ENCODE assay signal across 8 cellular contexts in the genomic region with DNA sequence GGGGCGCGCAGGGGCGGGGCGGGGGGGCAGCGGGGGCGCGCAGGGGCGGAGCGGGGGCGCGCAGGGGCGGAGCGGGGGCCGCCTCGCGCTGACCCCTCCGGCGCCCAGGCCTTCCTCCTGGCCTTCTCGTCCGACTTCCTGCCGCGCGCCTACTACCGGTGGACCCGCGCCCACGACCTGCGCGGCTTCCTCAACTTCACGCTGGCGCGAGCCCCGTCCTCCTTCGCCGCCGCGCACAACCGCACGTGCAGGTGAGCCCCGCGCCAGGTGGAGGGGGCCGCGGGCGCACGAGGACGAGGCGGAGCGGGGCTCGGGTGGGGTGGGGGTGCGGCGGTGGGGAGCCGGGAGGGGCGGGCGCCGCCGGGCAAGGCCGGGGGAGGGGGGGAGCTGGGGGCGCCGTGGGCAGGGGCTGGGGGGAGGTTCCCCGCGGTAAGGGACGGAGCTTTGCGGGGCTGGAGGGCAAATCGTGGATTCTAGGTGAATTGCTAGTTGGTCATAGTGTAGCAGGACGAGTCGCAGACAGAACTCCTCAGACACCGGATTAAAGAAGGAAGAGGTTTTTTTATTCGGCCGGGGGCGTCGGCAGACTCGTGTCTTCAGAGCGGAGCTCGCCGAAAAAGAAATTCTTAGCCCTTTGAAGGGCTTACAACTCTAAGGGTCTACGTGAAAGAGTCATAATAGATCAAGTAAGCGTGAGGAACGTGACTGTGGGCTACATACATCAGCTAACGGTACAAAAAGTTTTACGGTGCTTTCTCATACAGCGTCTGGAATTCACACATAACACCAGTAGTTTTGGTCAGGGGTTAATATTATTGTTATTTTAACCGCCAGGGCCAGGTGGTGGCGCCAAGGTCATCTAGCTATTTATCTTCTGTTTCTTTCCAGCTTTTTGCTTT. TPM values are rescaled to one million over a fixed set of nuclear protein-coding genes. Genes with fewer than 3 reads are reported as not detected.
DNase-seq lines count a peak whose midpoint lies in the region; ATAC-seq and TF ChIP-seq lines count a peak whose summit lies in the region.

No MANE protein-coding gene starts in this region.

- H3K9me3 ChIP-seq in BLaER1 treated with 17β-estradiol and CSF1 and Interleukin-3, amounts not matched to agents 10 nM and 100 nM (replicated peaks in 1 of 11) = no peaks in the 10 kb centered on the region
- no peaks in the 10 kb centered on the region for H3K9me3 ChIP-seq in H9 (ENCODE audit: control insufficient read depth, low read depth, low read length)
- no peaks in the 10 kb centered on the region for H3K9me3 ChIP-seq in adipocyte (ENCODE audit: control insufficient read depth, low read length)
- H3K9me3 ChIP-seq in right atrium auricular region = no peaks in the 10 kb centered on the region

- H3K27ac ChIP-seq in BLaER1 treated with 17β-estradiol and CSF1 and Interleukin-3, amounts not matched to agents 10 nM and 100 nM = peak overlapping the region in 4 of 11 experiments; percentile 21 to 49 (median 38); a peak in 3 of 22 replicates
- H3K27ac ChIP-seq in H9 (ENCODE audit: insufficient read length, low read depth, low read length) = no peak overlapping the region
- H3K27ac ChIP-seq in RWPE1 = peak overlapping the region; percentile 63
- H3K27ac ChIP-seq in right atrium auricular region = peak overlapping the region; percentile 76 to 80

- POLR2A ChIA-PET in RWPE1 (lab: Yijun Ruan, JAX; ENCODE audit: low non-redundant PET) = no interaction called here

- H3K4me2 ChIP-seq in BLaER1 treated with 17β-estradiol and CSF1 and Interleukin-3, amounts not matched to agents 10 nM and 100 nM = peak overlapping the region; percentile 85 to 99 (median 96)
- peak overlapping the region; percentile 80 for H3K4me2 ChIP-seq in H9 (ENCODE audit: insufficient read depth, insufficient read length, low read length)

- no peak overlapping the region for H2BK12ac ChIP-seq in H9 (ENCODE audit: insufficient read length, low read depth, low read length)

- CTCF ChIA-PET in RWPE1 (lab: Yijun Ruan, JAX) = interaction anchor here (0.7 to 1.0 kb wide), 3 partner anchors 304 to 367 kb away, joined by 3 read pairs; no protein-coding TSS in a partner anchor

- no peak overlapping the region for H2BK5ac ChIP-seq in H9 (ENCODE audit: insufficient read length, low read length)

- H3K4me3 Mint-ChIP-seq in H9 = peak overlapping the region; percentile 78 to 94

- H2BK15ac ChIP-seq in H9 (ENCODE audit: low read depth, low read length) = no peak overlapping the region

- H3K23me2 ChIP-seq in H9 (ENCODE audit: insufficient read length, low read depth, low read length, poor library complexity, severe bottlenecking) = peaks cover 10% of the 10 kb centered on the region

- H2AFZ ChIP-seq in H9 (ENCODE audit: low read length) = no peak overlapping the region

- peaks cover 19 to 37% of the 10 kb centered on the region in 2 experiments for H3K4me1 Mint-ChIP-seq in H9

- no peak overlapping the region for H4K8ac ChIP-seq in H9 (replicated peaks; ENCODE audit: insufficient read length, low read depth, low read length)

- no CpG with 5 or more reads among the region's 83 CpGs for WGBS in H9 (ENCODE audit: extremely low coverage, insufficient read length, low lambda C conversion rate)

- no peaks in the 10 kb centered on the region; a peak in 1 of 22 replicates for H3K36me3 ChIP-seq in BLaER1 treated with 17β-estradiol and CSF1 and Interleukin-3, amounts not matched to agents 10 nM and 100 nM
- no peaks in the 10 kb centered on the region for H3K36me3 ChIP-seq in adipocyte (ENCODE audit: control insufficient read depth, insufficient read depth, low read length, severe bottlenecking)
- no peaks in the 10 kb centered on the region for H3K36me3 ChIP-seq in right atrium auricular region

- H3K4me3 ChIP-seq in BLaER1 treated with 17β-estradiol and CSF1 and Interleukin-3, amounts not matched to agents 10 nM and 100 nM = peak overlapping the region; percentile 57 to 74 (median 64)
- H3K4me3 ChIP-seq in adipocyte (ENCODE audit: low read length) = peak overlapping the region; percentile 80
- H3K4me3 ChIP-seq in right atrium auricular region = peak overlapping the region; percentile 55 to 75
- H3K4me3 ChIP-seq in retinal pigment epithelial cell (ENCODE audit: low read length) = peak overlapping the region; percentile 50

- TF ChIP-seq CTCF in H9 (conservative IDR thresholded peaks at IDR 0.05) (peak; percentile 32; the same call in 2 of the 3 replicates), RWPE1 (conservative IDR thresholded peaks at IDR 0.05; ENCODE audit: low read depth) (peak; percentile 26; the same call in 1 of the 2 replicates), right atrium auricular region (IDR thresholded peaks at IDR 0.05) (peak in 1 of 2 donors; percentile 32), retinal pigment epithelial cell (conservative IDR thresholded peaks at IDR 0.05; ENCODE audit: low read depth, low read length) (peak; percentile 9)

- H3K36me3 Mint-ChIP-seq in H9 (ENCODE audit: insufficient read depth in 1 of 3, low read depth in 3 of 3) = peaks cover 0 to 4% (median 2%) of the 10 kb centered on the region in 3 experiments; a peak in 2 of 7 replicates

- peaks cover 0 to 46% (median under 1%) of the 10 kb centered on the region in 11 experiments; a peak in 8 of 22 replicates for H4K20me1 ChIP-seq in BLaER1 treated with 17β-estradiol and CSF1 and Interleukin-3, amounts not matched to agents 10 nM and 100 nM
- peaks cover 2% of the 10 kb centered on the region for H4K20me1 ChIP-seq in H9 (ENCODE audit: control insufficient read depth, insufficient read depth, insufficient read length)

- DNase-seq in H9 (peak; percentile 77), RWPE1 (ENCODE audit: low spot score) (no peak), adipocyte (ENCODE audit: low read depth) (peak; percentile 71), right atrium auricular region (ENCODE audit: low spot score) (no peak), retinal pigment epithelial cell (ENCODE audit: low read depth) (no peak), NCI-H1694 (lab: John Stamatoyannopoulos, UW) (no peak)

- 0 out of 2 replicates have a peak overlapping the region, but pooled peaks have one; percentile 84 for H3K14ac ChIP-seq in H9 (ENCODE audit: insufficient read depth, low read length)

- H3K9ac ChIP-seq in BLaER1 treated with 17β-estradiol and CSF1 and Interleukin-3, amounts not matched to agents 10 nM and 100 nM = peak overlapping the region; percentile 30 to 80 (median 70); a peak in 21 of 22 replicates
- H3K9ac ChIP-seq in H9 (ENCODE audit: extremely low read depth, insufficient read length, low read length) (peak overlapping the region; percentile 55), adipocyte (ENCODE audit: low read length) (peak overlapping the region; percentile 59)

- ATAC-seq in GM18502 (IDR thresholded peaks at IDR 0.05; ENCODE audit: poor library complexity, unreplicated experiment) = no peak

- H2BK120ac ChIP-seq in H9 (ENCODE audit: low read depth, low read length, poor library complexity, severe bottlenecking) = no peak overlapping the region

- H3K56ac ChIP-seq in H9 (ENCODE audit: insufficient read length, low read depth, low read length) = no peak overlapping the region

- no peak overlapping the region for H2AK5ac ChIP-seq in H9 (ENCODE audit: insufficient read length, low read length)

- H3K4ac ChIP-seq in H9 (ENCODE audit: low read depth, low read length) = no peak overlapping the region

- H3K79me1 ChIP-seq in H9 (ENCODE audit: insufficient read depth, low read depth, low read length, poor library complexity, severe bottlenecking) = no peaks in the 10 kb centered on the region

- H3K23ac ChIP-seq in H9 (ENCODE audit: insufficient read length, low read depth, low read length) = no peak overlapping the region

- peaks cover 15 to 27% (median 20%) of the 10 kb centered on the region in 10 experiments for H3K4me1 ChIP-seq in BLaER1 treated with 17β-estradiol and CSF1 and Interleukin-3, amounts not matched to agents 10 nM and 100 nM
- H3K4me1 ChIP-seq in H9 (ENCODE audit: insufficient read depth, low read length) (peaks cover 4% of the 10 kb centered on the region; the same call in 1 of the 2 replicates), adipocyte (ENCODE audit: control insufficient read depth, insufficient read depth, low read length) (peaks cover 7% of the 10 kb centered on the region), right atrium auricular region (peaks cover 0 to 10% of the 10 kb centered on the region in 2 donors)

- no peak overlapping the region for H3K18ac ChIP-seq in H9 (ENCODE audit: insufficient read length, low read depth, low read length)

- no peaks in the 10 kb centered on the region; the same call in 1 of the 2 replicates for H3K79me2 ChIP-seq in H9 (ENCODE audit: insufficient read depth, low read length)

- H4K5ac ChIP-seq in H9 (ENCODE audit: insufficient read length, low read depth, low read length) = no peak overlapping the region

- H2BK20ac ChIP-seq in H9 (ENCODE audit: low read depth, low read length, poor library complexity, severe bottlenecking) = no peak overlapping the region

- H3K27me3 Mint-ChIP-seq in H9 (ENCODE audit: low read depth) = peaks cover 5% of the 10 kb centered on the region

- H3T11ph ChIP-seq in H9 (ENCODE audit: low read length) = no peak overlapping the region

- H4K91ac ChIP-seq in H9 (ENCODE audit: insufficient read length, low read depth, low read length) = no peak overlapping the region

- H3K27me3 ChIP-seq in BLaER1 treated with 17β-estradiol and CSF1 and Interleukin-3, amounts not matched to agents 10 nM and 100 nM = peaks cover 0 to 6% (median 0%) of the 10 kb centered on the region in 11 experiments; a peak in 1 of 22 replicates
- H3K27me3 ChIP-seq in H9 (ENCODE audit: insufficient read depth, low read length) (no peaks in the 10 kb centered on the region), adipocyte (replicated peaks; ENCODE audit: control insufficient read depth, insufficient read depth, low read length) (peaks cover 17% of the 10 kb centered on the region), right atrium auricular region (no peaks in the 10 kb centered on the region)

- H3K9me3 Mint-ChIP-seq in H9 = peaks cover 0 to 2% of the 10 kb centered on the region in 2 experiments; a peak in 2 of 5 replicates

- peak overlapping the region in 2 of 3 experiments; percentile 55 to 68; a peak in 2 of 7 replicates for H3K27ac Mint-ChIP-seq in H9

RNA-seq across cellular contexts. Expression of a gene that starts 29.9 kb away (rescaled TPM):
- total RNA-seq in H9 (2021) = 3.9 and 5.2 TPM in 2 replicates
- 1 to 10 TPM; 1.1 to 1.3 TPM for total RNA-seq in right atrium auricular region

Comparison
In these comparisons a context has a peak if more than half of its experiments do, and no peak if none do; other contexts are left out.
1. DNase-seq: peak in H9 (single experiment) and adipocyte (single experiment); none in RWPE1 (single experiment), right atrium auricular region (single experiment), retinal pigment epithelial cell (single experiment) and NCI-H1694 (single experiment).
2. Peak in every context shown above with its lines, with median percentiles within 50 percentile points of each other: H3K4me3 ChIP-seq and H3K9ac ChIP-seq.